8 cellular contexts compared by ENCODE assay signal in genomic region chr19:1168877-1169791, GRCh38. TPM values are rescaled to one million over a fixed set of nuclear protein-coding genes. Genes with fewer than 3 reads are reported as not detected.
A peak's percentile ranks its signal among the peaks of the same experiment; 100 is the strongest.
DNase-seq lines count a peak whose midpoint lies in the region; ATAC-seq and TF ChIP-seq lines count a peak whose summit lies in the region.

No MANE protein-coding gene starts in this region.

- POLR2A ChIA-PET in AG04450 (lab: Yijun Ruan, JAX) = interaction anchor here (0.6 to 1.1 kb wide), 4 partner anchors 38 to 63 kb away, joined by 3 to 5 read pairs (median 4); no protein-coding TSS in a partner anchor

- TF ChIP-seq CTCF in AG04450 (IDR thresholded peaks at IDR 0.05; ENCODE audit: low read depth, low read length) (no peak), endodermal cell (conservative IDR thresholded peaks at IDR 0.05) (no peak), nephron progenitor cell (IDR thresholded peaks at IDR 0.05) (no peak)

- H3K27ac Mint-ChIP-seq in endodermal cell (peak overlapping the region; percentile 79), nephron progenitor cell (peak overlapping the region; percentile 89)

- no peaks in the 10 kb centered on the region for H3K36me3 ChIP-seq in endodermal cell (ENCODE audit: control insufficient read depth, insufficient read depth, low read length)

- no peaks in the 10 kb centered on the region for H3K27me3 ChIP-seq in AG04450 (ENCODE audit: control insufficient read depth, insufficient read depth, low read length)
- no peaks in the 10 kb centered on the region for H3K27me3 ChIP-seq in endodermal cell (ENCODE audit: control insufficient read depth, insufficient read depth, low read length, poor library complexity, severe bottlenecking)

- 90 to 92% methylated on average over 23 to 38 of the region's 38 CpGs for WGBS in endodermal cell (ENCODE audit: insufficient coverage in 1 of 2, insufficient read length in 1 of 2), 2 experiments

- H3K36me3 Mint-ChIP-seq in endodermal cell (ENCODE audit: low read depth) = peaks cover 5% of the 10 kb centered on the region
- no peaks in the 10 kb centered on the region for H3K36me3 Mint-ChIP-seq in nephron progenitor cell (ENCODE audit: low read depth)

- H3K9me3 ChIP-seq in AG04450 (ENCODE audit: control insufficient read depth, insufficient read depth, low read length) = peaks cover 23% of the 10 kb centered on the region
- H3K9me3 ChIP-seq in endodermal cell (ENCODE audit: control insufficient read depth, low read length) = no peaks in the 10 kb centered on the region

- H3K4me3 ChIP-seq in AG04450 (ENCODE audit: low read depth, low read length) (peak overlapping the region; percentile 52), endodermal cell (ENCODE audit: low read length) (no peak overlapping the region)

- CTCF ChIA-PET in AG04450 (lab: Charles Lee) = interaction anchor here (1.0 to 1.8 kb wide), 2 partner anchors 14 to 56 kb away, joined by 3 to 5 read pairs; no protein-coding TSS in a partner anchor

- DNase-seq in AG04450 (ENCODE audit: low read depth, low spot score) = no peak
- peak; percentile 89 for DNase-seq in NCI-H226
- DNase-seq in endodermal cell = no peak
- DNase-seq in nephron progenitor cell = peak; percentile 66
- no peak for DNase-seq in SW480 (ENCODE audit: low spot score)

- peaks cover 5% of the 10 kb centered on the region for H3K4me1 ChIP-seq in endodermal cell (ENCODE audit: control insufficient read depth, insufficient read depth, low read length)

- H3K4me1 Mint-ChIP-seq in endodermal cell (peaks cover 21% of the 10 kb centered on the region), nephron progenitor cell (peaks cover 61% of the 10 kb centered on the region)

- peak overlapping the region; percentile 96 for H3K27ac ChIP-seq in AG04450 (ENCODE audit: low read depth, low read length)
- H3K27ac ChIP-seq in endodermal cell (ENCODE audit: low read depth, low read length) = peak overlapping the region; percentile 32

- no peaks in the 10 kb centered on the region for H3K9me3 Mint-ChIP-seq in endodermal cell
- no peaks in the 10 kb centered on the region for H3K9me3 Mint-ChIP-seq in nephron progenitor cell

- ATAC-seq in HG03354 (IDR thresholded peaks at IDR 0.05; ENCODE audit: poor library complexity, severe bottlenecking, unreplicated experiment) (no peak), GM21529 (IDR thresholded peaks at IDR 0.05; ENCODE audit: unreplicated experiment) (no peak), HG02981 (IDR thresholded peaks at IDR 0.05; ENCODE audit: unreplicated experiment) (no peak)

- H3K27me3 Mint-ChIP-seq in endodermal cell (ENCODE audit: insufficient read depth) = no peaks in the 10 kb centered on the region
- H3K27me3 Mint-ChIP-seq in nephron progenitor cell (ENCODE audit: low read depth, poor library complexity) = no peaks in the 10 kb centered on the region

- no peak overlapping the region for H3K4me3 Mint-ChIP-seq in endodermal cell
- peak overlapping the region; percentile 65 for H3K4me3 Mint-ChIP-seq in nephron progenitor cell

- no peak overlapping the region for H3K9ac ChIP-seq in endodermal cell (ENCODE audit: extremely low read depth, low read length, poor library complexity, severe bottlenecking)

RNA-seq across cellular contexts. Expression of gene SBNO2, which starts 4.9 kb away (rescaled TPM):
- 9.9 and 14.2 TPM in 2 replicates for polyA plus RNA-seq in AG04450 (2011; rRNA removed)
- polyA minus RNA-seq in AG04450 (2011; rRNA and poly(A)+ RNA removed) = 25.9 and 28.8 TPM in 2 replicates
- 10 to 100 TPM; 43.3 to 50.4 TPM for total RNA-seq in endodermal cell
- polyA plus RNA-seq in endodermal cell (2013, experiment 1 of 2) = 17.7 TPM
- polyA plus RNA-seq in endodermal cell (2013, experiment 2 of 2) = 17.6 TPM

RNA-seq across cellular contexts. Expression of gene STK11, which starts 36.4 kb away (rescaled TPM):
- polyA plus RNA-seq in AG04450 (2011; rRNA removed) = 24.6 and 26.6 TPM in 2 replicates
- polyA minus RNA-seq in AG04450 (2011; rRNA and poly(A)+ RNA removed) = 45.2 and 55.6 TPM in 2 replicates
- 10 to 100 TPM; 78.8 to 81.4 TPM for total RNA-seq in endodermal cell
- 44.7 TPM for polyA plus RNA-seq in endodermal cell (2013, experiment 1 of 2)
- polyA plus RNA-seq in endodermal cell (2013, experiment 2 of 2) = 46.8 TPM

Comparison
In these comparisons a context has a peak if more than half of its experiments do, and no peak if none do; other contexts are left out.
1. DNase-seq: peak in NCI-H226 (single experiment) and nephron progenitor cell (single experiment); none in AG04450 (single experiment), endodermal cell (single experiment) and SW480 (single experiment).